In the genomic region with DNA sequence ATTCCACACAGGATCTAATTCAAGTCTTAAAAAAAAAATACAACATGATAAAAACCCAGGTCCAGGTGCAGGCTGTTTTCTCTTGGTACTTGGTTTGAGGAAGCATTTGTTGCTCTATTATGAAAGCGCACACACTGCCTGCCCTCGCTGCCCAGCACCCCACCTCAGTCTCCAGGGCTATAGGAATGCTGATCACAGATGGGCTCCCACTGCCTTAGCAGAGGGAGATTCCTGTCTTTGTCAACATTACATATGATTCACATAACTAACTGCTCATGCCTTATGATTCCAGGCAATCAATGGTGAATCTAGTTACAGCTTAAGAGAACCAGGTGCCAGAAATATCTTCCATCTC, we compare ENCODE assay signal across 22 cellular contexts.
DNase-seq lines count a peak whose midpoint lies in the region.
"Had no signal": no experiment of that assay in that cellular context is flagged by ENCODE, and none has a peak within 500 bp of the region (broad histone marks: within the 10 kb centered on the region; RNA-seq: fewer than 3 reads in every experiment).

No MANE protein-coding gene starts in this region.

- no peaks in the 10 kb centered on the region for H3K27me3 ChIP-seq in ectodermal cell (ENCODE audit: control insufficient read depth, insufficient read depth, low read length, poor library complexity, severe bottlenecking)
- H3K27me3 ChIP-seq: suprapubic skin had no signal

- no peaks in the 10 kb centered on the region for H3K9me3 ChIP-seq in ectodermal cell (ENCODE audit: control insufficient read depth, low read length)
- H3K9me3 ChIP-seq: suprapubic skin had no signal

- H3K4me1 ChIP-seq in ectodermal cell (ENCODE audit: control insufficient read depth, insufficient read depth, low read length) = peaks cover 8% of the 10 kb centered on the region
- H3K4me1 ChIP-seq: suprapubic skin had no signal

- H3K27ac ChIP-seq in ectodermal cell (ENCODE audit: insufficient read depth, low read depth, low read length, poor library complexity, severe bottlenecking) = peak overlapping the region; percentile 29
- H3K27ac ChIP-seq: suprapubic skin had no signal

- DNase-seq in NCI-H2107 treated with DMSO at 0.1 percent for 48 hours (lab: John Stamatoyannopoulos, UW; ENCODE audit: unreplicated experiment) = peak; percentile 36
- no peak for DNase-seq in NCI-H2107 (lab: John Stamatoyannopoulos, UW)
- peak; percentile 72 for DNase-seq in NCI-H524 treated with DMSO at 0.1 percent for 48 hours (lab: John Stamatoyannopoulos, UW)
- DNase-seq in renal cortical epithelial cell (ENCODE audit: low read depth) = peak; percentile 26
- no peak for DNase-seq in COLO829 (ENCODE audit: low spot score)
- no peak for DNase-seq in central memory CD4-positive, alpha-beta T cell
- no peak for DNase-seq in activated CD4-positive, CD25-positive, alpha-beta regulatory T cell treated with anti-CD3 and anti-CD28 coated beads, Interleukin-2, amount 50 U/mL, for 72 hours
- DNase-seq: activated CD4-positive, alpha-beta T cell treated with anti-CD3 and anti-CD28 coated beads for 48 hours; activated naive CD4-positive, alpha-beta T cell; activated T-cell treated with anti-CD3 and anti-CD28 coated beads, Interleukin-2, amount 50 U/mL, for 4 hours; CD8-positive, alpha-beta memory T cell; dermis blood vessel endothelial cell; DMS79; left colon; naive B cell; NCI-H1048; NCI-H2029; stimulated activated CD4-positive, alpha-beta T cell treated with anti-CD3 and anti-CD28 coated beads, Interleukin-2, amount 100 ng/mL, for 48 hours; stimulated activated naive B cell treated with anti-CD40 and anti-IgM and Interleukin-4, amounts not matched to agents 10 μg/mL and 1 μg/mL and 100 μg/mL, for 72 hours; T-helper 17 cell had no signal

- no peaks in the 10 kb centered on the region for H3K36me3 ChIP-seq in ectodermal cell (ENCODE audit: control insufficient read depth, insufficient read depth, low read length)
- H3K36me3 ChIP-seq: suprapubic skin had no signal

- WGBS in ectodermal cell, 2 experiments = 50 to 59% methylated on average over 2 of the region's 2 CpGs

- no peak overlapping the region for H3K4me3 ChIP-seq in ectodermal cell (ENCODE audit: insufficient read depth, low read depth, low read length)
- H3K4me3 ChIP-seq: suprapubic skin had no signal

Comparison
In these comparisons a context has a peak if more than half of its experiments do, and no peak if none do; other contexts are left out.
1. DNase-seq: peak in NCI-H2107 treated with DMSO at 0.1 percent for 48 hours (single experiment), NCI-H524 treated with DMSO at 0.1 percent for 48 hours (single experiment) and renal cortical epithelial cell (single experiment); none in NCI-H2107 (single experiment), COLO829 (single experiment), central memory CD4-positive, alpha-beta T cell (single experiment) and activated CD4-positive, CD25-positive, alpha-beta regulatory T cell treated with anti-CD3 and anti-CD28 coated beads, Interleukin-2, amount 50 U/mL, for 72 hours (single experiment).